Comparison of ENCODE assay signal across 19 cellular contexts in the genomic region with DNA sequence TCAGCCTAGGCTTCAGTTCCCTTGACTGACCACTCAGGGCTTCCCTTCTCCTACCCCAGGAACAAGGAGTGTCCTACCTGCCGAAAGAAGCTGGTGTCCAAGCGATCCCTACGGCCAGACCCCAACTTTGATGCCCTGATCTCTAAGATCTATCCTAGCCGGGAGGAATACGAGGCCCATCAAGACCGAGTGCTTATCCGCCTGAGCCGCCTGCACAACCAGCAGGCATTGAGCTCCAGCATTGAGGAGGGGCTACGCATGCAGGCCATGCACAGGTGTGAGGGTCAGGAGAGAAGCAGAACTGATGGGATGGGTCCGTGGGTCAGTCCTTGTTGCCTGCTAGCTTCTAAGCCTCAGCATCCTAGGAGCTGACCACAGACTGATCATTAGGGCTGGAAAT. TPM values are rescaled to one million over a fixed set of nuclear protein-coding genes. Genes with fewer than 3 reads are reported as not detected.
DNase-seq lines count a peak whose midpoint lies in the region; ATAC-seq and TF ChIP-seq lines count a peak whose summit lies in the region.
"Had no signal": no experiment of that assay in that cellular context is flagged by ENCODE, and none has a peak within 500 bp of the region (broad histone marks: within the 10 kb centered on the region; RNA-seq: fewer than 3 reads in every experiment).

No MANE protein-coding gene starts in this region.

- no peak for DNase-seq in CD4-positive, alpha-beta T cell
- DNase-seq in activated B cell treated with CpG ODN at 0.5 μM for 24 hours = no peak
- DNase-seq in immature natural killer cell = no peak
- DNase-seq in A673 (ENCODE audit: low spot score) = no peak
- no peak for DNase-seq in cerebellum (ENCODE audit: low spot score)
- no peak for DNase-seq in stimulated activated CD8-positive, alpha-beta memory T cell treated with anti-CD3 and anti-CD28 coated beads, Interleukin-4, amount 100 ng/mL, for 48 hours
- DNase-seq: BE2C; DMS153; KG1; left ventricle myocardium inferior; NCI-H1105; NCI-H2107; NCI-H526; posterior cingulate gyrus; stimulated activated CD4-positive, alpha-beta T cell treated with anti-CD3 and anti-CD28 coated beads, Interleukin-4, amount 100 ng/mL, for 24 hours; testis had no signal

- H3K4me1 ChIP-seq in A673 (ENCODE audit: insufficient read depth, low read length, poor library complexity, severe bottlenecking) = peaks cover 32% of the 10 kb centered on the region
- H3K4me1 ChIP-seq: BE2C had no signal

- H3K27me3 ChIP-seq in CD4-positive, alpha-beta T cell (ENCODE audit: control insufficient read depth, insufficient read depth, low read length) = no peaks in the 10 kb centered on the region
- H3K27me3 ChIP-seq in A673 (replicated peaks; ENCODE audit: insufficient read depth, low read depth, low read length, poor library complexity) = no peaks in the 10 kb centered on the region
- H3K27me3 ChIP-seq: testis had no signal

- peaks cover 26% of the 10 kb centered on the region for H3K27me3 Mint-ChIP-seq in CD4-positive, alpha-beta T cell
- H3K27me3 Mint-ChIP-seq in activated B cell treated with CpG ODN at 0.5 μM for 24 hours (peaks cover 22% of the 10 kb centered on the region), immature natural killer cell (ENCODE audit: low read depth in 3 of 3) (peaks cover 22 to 28% (median 23%) of the 10 kb centered on the region in 3 donors)

- H3K36me3 ChIP-seq in A673 (ENCODE audit: insufficient read depth, low read length, poor library complexity, severe bottlenecking) = peaks cover 11% of the 10 kb centered on the region
- H3K36me3 ChIP-seq: BE2C had no signal

- H3K9me3 Mint-ChIP-seq in CD4-positive, alpha-beta T cell = no peaks in the 10 kb centered on the region
- H3K9me3 Mint-ChIP-seq in activated B cell treated with CpG ODN at 0.5 μM for 24 hours (no peaks in the 10 kb centered on the region), immature natural killer cell (no peaks in the 10 kb centered on the region)

- H3K4me1 Mint-ChIP-seq in CD4-positive, alpha-beta T cell (ENCODE audit: low read depth) = peaks cover 55% of the 10 kb centered on the region
- H3K4me1 Mint-ChIP-seq in activated B cell treated with CpG ODN at 0.5 μM for 24 hours = peaks cover 43% of the 10 kb centered on the region
- H3K4me1 Mint-ChIP-seq in immature natural killer cell = peaks cover 35 to 39% of the 10 kb centered on the region in 2 donors

- TF ChIP-seq CTCF in 22Rv1 (IDR thresholded peaks at IDR 0.05) (no peak), activated B cell treated with CpG ODN at 0.5 μM for 24 hours (IDR thresholded peaks at IDR 0.05) (no peak), A673 (conservative IDR thresholded peaks at IDR 0.05; ENCODE audit: low read depth, low read length) (no peak)
- TF ChIP-seq CTCF in CD4-positive, alpha-beta T cell (IDR thresholded peaks at IDR 0.05) = no peak

- intact Hi-C loops in CD4-positive, alpha-beta T cell (cut with DNase I, micrococcal nuclease) = loop anchor here (2.0 to 10.0 kb wide), 4 partner anchors 39 to 1545 kb away; partner anchors contain the start of genes C6orf47 (in 1 of the 2), CSNK2B (in 1 of the 2), FKBPL (in 1 of the 2) and GPANK1 (in 1 of the 2)
- intact Hi-C loops in activated B cell treated with CpG ODN at 0.5 μM for 24 hours (cut with micrococcal nuclease) (loop anchor here (2.0 to 10.0 kb wide), 3 partner anchors 17 to 1235 kb away; partner anchors contain the start of genes COL11A2 and DXO), A673 (cut with micrococcal nuclease; ENCODE audit: unreplicated experiment) (loop anchor here (2.0 to 10.0 kb wide), 2 partner anchors 39 to 185 kb away; partner anchors contain the start of gene KIFC1)

- peak overlapping the region; percentile 97 for H3K4me3 Mint-ChIP-seq in CD4-positive, alpha-beta T cell
- H3K4me3 Mint-ChIP-seq in activated B cell treated with CpG ODN at 0.5 μM for 24 hours (peak overlapping the region; percentile 35), immature natural killer cell (peak overlapping the region; percentile 21 to 92 (median 85))

- no peak overlapping the region for H3K4me3 ChIP-seq in A673 (ENCODE audit: low read depth, low read length, poor library complexity, severe bottlenecking)
- H3K4me3 ChIP-seq: skin epidermis, testis had no signal

- H3K27ac Mint-ChIP-seq in CD4-positive, alpha-beta T cell = peak overlapping the region; percentile 95
- H3K27ac Mint-ChIP-seq in activated B cell treated with CpG ODN at 0.5 μM for 24 hours (no peak overlapping the region), immature natural killer cell (peak overlapping the region in 2 of 6 donors; percentile 42 to 95)

- CTCF ChIA-PET in CD4-positive, alpha-beta T cell (lab: Charles Lee) = interaction anchor here (1.1 to 3.1 kb wide), 4 partner anchors 12 to 256 kb away, joined by 4 to 19 read pairs (median 9); no protein-coding TSS in a partner anchor
- CTCF ChIA-PET in activated B cell treated with CpG ODN at 0.5 μM for 24 hours (lab: Charles Lee) = no interaction called here
- CTCF ChIA-PET in A673 (lab: Charles Lee) = no interaction called here

- POLR2A ChIA-PET in CD4-positive, alpha-beta T cell (lab: Charles Lee) = interaction anchor here (1.8 kb wide), 1 partner anchor 11 kb away, joined by 11 read pairs; no protein-coding TSS in a partner anchor
- POLR2A ChIA-PET in activated B cell treated with CpG ODN at 0.5 μM for 24 hours (lab: Charles Lee) = interaction anchor here (2.2 to 2.7 kb wide), 3 partner anchors 39 to 238 kb away, joined by 19 to 38 read pairs (median 37); partner anchors contain the start of genes RPS18 and VPS52
- POLR2A ChIA-PET in A673 (lab: Charles Lee; ENCODE audit: low non-redundant PET) = no interaction called here

- no peak for ATAC-seq in CD4-positive, alpha-beta T cell (ENCODE audit: poor library complexity)
- ATAC-seq in activated B cell treated with CpG ODN at 0.5 μM for 24 hours (ENCODE audit: low read depth) (no peak), GM18870 (IDR thresholded peaks at IDR 0.05; ENCODE audit: unreplicated experiment) (no peak)

- peaks cover 54% of the 10 kb centered on the region for H3K36me3 Mint-ChIP-seq in CD4-positive, alpha-beta T cell (ENCODE audit: low read depth)
- peaks cover 26% of the 10 kb centered on the region for H3K36me3 Mint-ChIP-seq in activated B cell treated with CpG ODN at 0.5 μM for 24 hours (ENCODE audit: low read depth)
- peaks cover 4 to 24% (median 12%) of the 10 kb centered on the region in 3 donors for H3K36me3 Mint-ChIP-seq in immature natural killer cell

- H3K9me3 ChIP-seq in CD4-positive, alpha-beta T cell (ENCODE audit: control insufficient read depth, low read length) = no peaks in the 10 kb centered on the region
- H3K9me3 ChIP-seq in A673 (ENCODE audit: low read depth, low read length, poor library complexity, severe bottlenecking) = no peaks in the 10 kb centered on the region
- H3K9me3 ChIP-seq: BE2C, left ventricle myocardium inferior, testis had no signal

- H3K27ac ChIP-seq in 22Rv1 (peak overlapping the region; percentile 95; the same call in 1 of the 2 replicates), A673 (ENCODE audit: low read depth, low read length, poor library complexity, severe bottlenecking) (no peak overlapping the region)
- H3K27ac ChIP-seq in CD4-positive, alpha-beta T cell (ENCODE audit: low read depth, low read length) = no peak overlapping the region
- H3K27ac ChIP-seq: left ventricle myocardium inferior, testis had no signal

- no TSS peak for BruUV-seq in A673 (replicated peaks; lab: Mats Ljungman, UMichigan)

RNA-seq across cellular contexts. Expression of gene RING1, which starts 1.6 kb away (rescaled TPM):
- 10 to 100 TPM; 27.1 to 28.6 TPM for total RNA-seq in CD4-positive, alpha-beta T cell
- 41.7 and 43.8 TPM in 2 replicates for total RNA-seq in activated B cell treated with CpG ODN at 0.5 μM for 24 hours
- 1 to 10 TPM; 5.5 to 9.5 (median 9.2) TPM for polyA plus RNA-seq in immature natural killer cell
- 43.3 and 47.5 TPM in 2 replicates for total RNA-seq in A673 (2021)
- 15.2 TPM for total RNA-seq in cerebellum

RNA-seq across cellular contexts. Expression of gene HSD17B8, which starts 5.4 kb away (rescaled TPM):
- 10 to 100 TPM in 1 of 2 experiments, 1 to 10 TPM in 1; 8.6 to 10.5 TPM for total RNA-seq in CD4-positive, alpha-beta T cell
- total RNA-seq in activated B cell treated with CpG ODN at 0.5 μM for 24 hours (12.3 TPM in 2 replicates), A673 (2021) (5.9 and 11.0 TPM in 2 replicates), cerebellum (2.4 TPM)
- polyA plus RNA-seq in immature natural killer cell = 10 to 100 TPM; 28.8 to 47.6 (median 34.3) TPM

RNA-seq across cellular contexts. Expression of gene SLC39A7, which starts 9.2 kb away (rescaled TPM):
- 1 to 10 TPM; 8.6 to 9.6 TPM for total RNA-seq in CD4-positive, alpha-beta T cell
- 31.7 and 35.2 TPM in 2 replicates for total RNA-seq in activated B cell treated with CpG ODN at 0.5 μM for 24 hours
- polyA plus RNA-seq in immature natural killer cell = 10 to 100 TPM; 27.4 to 67.5 (median 45.4) TPM
- total RNA-seq in A673 (2021) = 119 and 124 TPM in 2 replicates
- 30.8 TPM for total RNA-seq in cerebellum

RNA-seq across cellular contexts. Expression of gene RXRB, which starts 9.4 kb away (rescaled TPM):
- 10 to 100 TPM; 42.9 to 45.0 TPM for total RNA-seq in CD4-positive, alpha-beta T cell
- total RNA-seq in activated B cell treated with CpG ODN at 0.5 μM for 24 hours (72.4 and 74.3 TPM in 2 replicates), A673 (2021) (42.7 and 43.6 TPM in 2 replicates), cerebellum (23.2 TPM)
- 10 to 100 TPM in 1 of 3 donors, 1 to 10 TPM in 2; 6.0 to 11.8 (median 6.9) TPM for polyA plus RNA-seq in immature natural killer cell

RNA-seq across cellular contexts. Expression of gene COL11A2, which starts 17.6 kb away (rescaled TPM):
- 1 to 10 TPM; 2.8 to 3.0 TPM for total RNA-seq in CD4-positive, alpha-beta T cell
- total RNA-seq in activated B cell treated with CpG ODN at 0.5 μM for 24 hours = 0.32 and 0.47 TPM in 2 replicates
- polyA plus RNA-seq in immature natural killer cell = under 1 TPM in 2 of 3 donors, not detected in 1; 0.33 to 0.67 TPM
- 1.6 and 1.9 TPM in 2 replicates for total RNA-seq in A673 (2021)
- total RNA-seq in cerebellum = 1.9 TPM

Comparison
In these comparisons a context has a peak if more than half of its experiments do, and no peak if none do; other contexts are left out.
1. H3K4me3 Mint-ChIP-seq: peak in every context shown above with its lines; median percentile 97 in CD4-positive, alpha-beta T cell; 85 in immature natural killer cell; 35 in activated B cell treated with CpG ODN at 0.5 μM for 24 hours.